ENCODE assay signal across 11 cellular contexts in genomic region chr11:17921620-17922473, GRCh38.
DNase-seq lines count a peak whose midpoint lies in the region; ATAC-seq, FAIRE-seq and TF ChIP-seq lines count a peak whose summit lies in the region.
"Had no signal": no experiment of that assay in that cellular context is flagged by ENCODE, and none has a peak within 500 bp of the region (broad histone marks: within the 10 kb centered on the region; RNA-seq: fewer than 3 reads in every experiment).

No MANE protein-coding gene starts in this region.

- H2BK20ac ChIP-seq in H1 (ENCODE audit: low read length), result no peak overlapping the region

- H2AFZ ChIP-seq in H1 (ENCODE audit: low read length), result no peak overlapping the region

- TF ChIP-seq EP300 in H1 (IDR thresholded peaks at IDR 0.05; ENCODE audit: borderline replicate concordance in 1 of 2, low read depth in 2 of 2, low read length in 2 of 2), result no peak

- H3K36me3 Mint-ChIP-seq in progenitor cell of endocrine pancreas (ENCODE audit: insufficient read depth), result peaks cover 3% of the 10 kb centered on the region

- H2AK5ac ChIP-seq in H1 (ENCODE audit: low read depth, low read length), result no peak overlapping the region

- H3K23me2 ChIP-seq in H1 (ENCODE audit: low read depth, low read length), result no peaks in the 10 kb centered on the region

- no peaks in the 10 kb centered on the region for H3K79me1 ChIP-seq in H1 (ENCODE audit: low read depth, low read length)

- no peak overlapping the region for H3K27ac ChIP-seq in H1 (ENCODE audit: low read depth, low read length)

- ATAC-seq in GM21717 (IDR thresholded peaks at IDR 0.05; ENCODE audit: unreplicated experiment), result no peak

- no peak overlapping the region for H2BK15ac ChIP-seq in H1 (ENCODE audit: low read length)

- H3K4ac ChIP-seq in H1 (replicated peaks; ENCODE audit: insufficient read length, low read depth, low read length), result no peak overlapping the region

- H3K23ac ChIP-seq in H1 (ENCODE audit: insufficient read length), result no peak overlapping the region

- no peaks in the 10 kb centered on the region for H3K9me3 ChIP-seq in H1 (ENCODE audit: insufficient read depth in 2 of 2, low read depth in 1 of 2, low read length in 1 of 2)

- H3K4me2 ChIP-seq in H1 (ENCODE audit: insufficient read depth in 1 of 2, low read depth in 2 of 2, low read length in 2 of 2), result no peak overlapping the region

- no peak overlapping the region for H4K5ac ChIP-seq in H1 (ENCODE audit: insufficient read length, low read depth, low read length)

- H2BK120ac ChIP-seq in H1 (replicated peaks; ENCODE audit: low read depth, low read length), result no peak overlapping the region

- no peaks in the 10 kb centered on the region for H4K20me1 ChIP-seq in H1 (replicated peaks in 1 of 2; ENCODE audit: control insufficient read depth in 1 of 2, insufficient read depth in 2 of 2, low read length in 2 of 2)

- no peaks in the 10 kb centered on the region for H3K27me3 ChIP-seq in H1 (replicated peaks in 1 of 4; ENCODE audit: control insufficient read depth in 3 of 4, extremely low read depth in 1 of 4, insufficient read depth in 3 of 4, low read length in 3 of 4)

- POLR2A ChIA-PET in H1 (lab: Charles Lee; ENCODE audit: partially characterized antibody), result no interaction called here

- H3K4me3 Mint-ChIP-seq in progenitor cell of endocrine pancreas (ENCODE audit: low read depth), result no peak overlapping the region

- no peak overlapping the region; the same call in none of the 2 replicates for H2BK12ac ChIP-seq in H1 (ENCODE audit: low read depth, low read length)

- TF ChIP-seq CTCF in H1 (IDR thresholded peaks at IDR 0.05; ENCODE audit: control extremely low read depth in 1 of 3, insufficient read depth in 1 of 3, low read depth in 1 of 3, low read length in 3 of 3) (no peak), progenitor cell of endocrine pancreas (IDR thresholded peaks at IDR 0.05; ENCODE audit: unreplicated experiment) (no peak)

- no peaks in the 10 kb centered on the region for H3K4me1 Mint-ChIP-seq in progenitor cell of endocrine pancreas (ENCODE audit: low read depth)

- WGBS in H1 (ENCODE audit: extremely low coverage in 1 of 2, insufficient coverage in 1 of 2, insufficient read length in 1 of 2, insufficient replicate concordance in 2 of 2, low coverage in 1 of 2, low lambda C conversion rate in 2 of 2, missing lambda C conversion rate in 1 of 2), 2 experiments, result 87% methylated on average over 4 of the region's 4 CpGs; no CpG with 5 or more reads in 1 of the 2 experiments

- H3K56ac ChIP-seq in H1 (replicated peaks; ENCODE audit: insufficient read length, low read depth, low read length), result no peak overlapping the region

- H3K79me2 ChIP-seq in H1 (ENCODE audit: control insufficient read depth in 1 of 2, insufficient read depth in 2 of 2, low read length in 2 of 2), result no peaks in the 10 kb centered on the region

- H3K18ac ChIP-seq in H1 (ENCODE audit: extremely low read depth, low read length), result no peak overlapping the region; the same call in 1 of the 2 replicates

- FAIRE-seq in H1 (lab: Jason Lieb, UNC), result no peak
- FAIRE-seq: G401.6, small intestine had no signal

- TF ChIP-seq RAD21 in H1 (IDR thresholded peaks at IDR 0.05 in 1 of 2, conservative IDR thresholded peaks at IDR 0.05 in 1 of 2; ENCODE audit: low read depth in 2 of 2, low read length in 2 of 2), result no peak

- H2BK5ac ChIP-seq in H1 (ENCODE audit: low read depth, low read length), result no peak overlapping the region

- CTCF ChIA-PET in H1 (lab: Charles Lee; ENCODE audit: partially characterized antibody), result interaction anchor here (0.9 to 10.4 kb wide), 5 partner anchors 8 to 136 kb away, joined by 4 to 62 read pairs (median 8); no protein-coding TSS in a partner anchor

- no peaks in the 10 kb centered on the region for H3K27me3 Mint-ChIP-seq in progenitor cell of endocrine pancreas

- H3K14ac ChIP-seq in H1 (ENCODE audit: insufficient read length), result no peak overlapping the region

- H4K8ac ChIP-seq in H1 (ENCODE audit: extremely low read depth, insufficient read depth, low read length), result no peak overlapping the region

- H4K91ac ChIP-seq in H1 (replicated peaks; ENCODE audit: insufficient read length, low read length), result no peak overlapping the region

- DNase-seq in DMS79 treated with DMSO at 0.1 percent for 48 hours (lab: John Stamatoyannopoulos, UW) (peak; percentile 76), NCI-H128 (lab: John Stamatoyannopoulos, UW; ENCODE audit: unreplicated experiment) (peak; percentile 7), H1 (ENCODE audit: low read depth in 1 of 2, low spot score in 2 of 2) (no peak), progenitor cell of endocrine pancreas (ENCODE audit: low spot score, unreplicated experiment) (no peak), NCI-H774 (lab: John Stamatoyannopoulos, UW) (no peak), NCI-H82 (lab: John Stamatoyannopoulos, UW) (no peak), NCI-H2171 (lab: John Stamatoyannopoulos, UW) (no peak)
- DNase-seq: central memory CD4-positive, alpha-beta T cell; small intestine had no signal

- no peaks in the 10 kb centered on the region for H3K36me3 ChIP-seq in H1 (ENCODE audit: control insufficient read depth in 2 of 4, insufficient read depth in 4 of 4, low read length in 3 of 4)

- peaks cover 5 to 15% (median 11%) of the 10 kb centered on the region in 4 experiments; a peak in 5 of 7 replicates for H3K4me1 ChIP-seq in H1 (replicated peaks in 1 of 4; ENCODE audit: control insufficient read depth in 3 of 4, insufficient read depth in 4 of 4, low read length in 3 of 4)

- no peak for TF ChIP-seq POLR2A in H1 (IDR thresholded peaks at IDR 0.05; ENCODE audit: control extremely low read depth in 1 of 2, low read depth in 2 of 2, low read length in 2 of 2)

- H3K27ac Mint-ChIP-seq in progenitor cell of endocrine pancreas, result peak overlapping the region; percentile 9

- no peak overlapping the region for H3K4me3 ChIP-seq in H1 (ENCODE audit: extremely low read depth in 1 of 4, insufficient read depth in 2 of 4, low read depth in 3 of 4, low read length in 4 of 4)

- H3K9ac ChIP-seq in H1 (replicated peaks in 1 of 4; ENCODE audit: extremely low read depth in 1 of 4, low read depth in 3 of 4, low read length in 3 of 4), result 0 out of 7 replicates have a peak overlapping the region, but pooled peaks of 1 of the 4 experiments have one; percentile 12

- H3K9me3 Mint-ChIP-seq in progenitor cell of endocrine pancreas (ENCODE audit: low read depth), result no peaks in the 10 kb centered on the region

TF ChIP-seq in H1, 55 proteins besides CTCF, POLR2A, EP300 and RAD21:
- TF ChIP-seq RNF2 (IDR thresholded peaks at IDR 0.05; ENCODE audit: borderline replicate concordance, low read depth, low read length, missing control alignments, poor library complexity, severe bottlenecking) (no peak), JUN (IDR thresholded peaks at IDR 0.05; ENCODE audit: low read depth, low read length) (no peak), SP4 (IDR thresholded peaks at IDR 0.05; ENCODE audit: low read length) (no peak), HDAC6 (IDR thresholded peaks at IDR 0.05; ENCODE audit: low read depth, low read length) (no peak), JUND (IDR thresholded peaks at IDR 0.05; ENCODE audit: low read length) (no peak), USF2 (IDR thresholded peaks at IDR 0.05; ENCODE audit: low read length) (no peak), MAFK (IDR thresholded peaks at IDR 0.05; ENCODE audit: low read depth, low read length) (peak; percentile 53; the same call in 1 of the 2 replicates), SP2 (IDR thresholded peaks at IDR 0.05; ENCODE audit: low read length) (no peak), RXRA (IDR thresholded peaks at IDR 0.05; ENCODE audit: insufficient read depth, low read depth, low read length) (no peak)

Comparison
In these comparisons a context has a peak if more than half of its experiments do, and no peak if none do; other contexts are left out.
1. DNase-seq: peak in DMS79 treated with DMSO at 0.1 percent for 48 hours (single experiment) and NCI-H128 (single experiment); none in H1 (0 of 2), progenitor cell of endocrine pancreas (single experiment), NCI-H774 (single experiment), NCI-H82 (single experiment) and NCI-H2171 (single experiment).